Comparison of ENCODE assay signal across 24 cellular contexts in the genomic region with DNA sequence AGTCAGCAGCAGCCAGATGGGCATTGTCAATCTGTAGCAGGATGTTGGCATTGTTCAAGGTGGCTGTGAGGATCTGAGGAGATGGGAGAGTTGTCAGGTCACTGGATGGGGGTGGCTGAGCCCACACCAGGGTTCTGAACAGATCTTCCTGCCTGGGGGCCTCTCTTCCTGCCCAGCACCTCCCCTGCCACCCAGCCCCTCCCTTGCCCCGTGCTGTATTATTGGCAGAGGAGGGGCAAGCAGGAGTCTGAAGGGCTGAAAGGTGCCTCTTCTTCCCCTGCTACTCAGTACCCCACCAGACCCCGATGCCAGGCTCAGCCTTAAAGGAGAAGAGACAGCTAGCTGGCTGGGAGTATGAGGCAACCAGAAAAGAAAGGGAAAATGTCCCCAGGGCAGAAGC.
"Had no signal": no experiment of that assay in that cellular context is flagged by ENCODE, and none has a peak within 500 bp of the region (broad histone marks: within the 10 kb centered on the region; RNA-seq: fewer than 3 reads in every experiment).

No MANE protein-coding gene starts in this region.

- H3K36me3 ChIP-seq: adrenal gland, left ventricle myocardium inferior, pancreas, prostate gland, sigmoid colon had no signal

- H3K9me3 ChIP-seq: adrenal gland, body of pancreas, left ventricle myocardium inferior, pancreas, prostate gland, sigmoid colon had no signal

- H3K4me1 ChIP-seq: adrenal gland, body of pancreas, left ventricle myocardium inferior, pancreas, prostate gland, sigmoid colon had no signal

- H3K4me3 ChIP-seq: adrenal gland, body of pancreas, left ventricle myocardium inferior, lung, pancreas, prostate gland, sigmoid colon had no signal

- DNase-seq: activated CD4-positive, alpha-beta T cell treated with anti-CD3 and anti-CD28 coated beads for 36 hours; activated CD4-positive, alpha-beta T cell treated with anti-CD3 and anti-CD28 coated beads, Interleukin-2, amount 50 U/mL, for 4 hours; activated effector memory CD4-positive, alpha-beta T cell treated with Interleukin-2 at 50 U/mL for 16 hours; activated naive CD4-positive, alpha-beta T cell treated with Interleukin-2 at 50 U/mL for 16 hours; activated T-cell treated with anti-CD3 and anti-CD28 coated beads for 4 hours; activated T-cell treated with anti-CD3 and anti-CD28 coated beads, Interleukin-2, amount 50 U/mL, for 72 hours; adrenal gland; body of pancreas; effector CD8-positive, alpha-beta T cell; left ventricle myocardium inferior; naive B cell; nephron progenitor cell; nucleus accumbens; pancreas; sigmoid colon; small intestine; stimulated activated CD4-positive, alpha-beta T cell treated with anti-CD3 and anti-CD28 coated beads, Interleukin-4, amount 100 ng/mL, for 24 hours; stimulated activated naive CD8-positive, alpha-beta T cell treated with anti-CD3 and anti-CD28 coated beads, Interleukin-15, amount 100 ng/mL, for 72 hours; substantia nigra; T-helper 2 cell had no signal

- H3K27me3 ChIP-seq: adrenal gland, body of pancreas, pancreas had no signal

- H3K27ac ChIP-seq: adrenal gland, body of pancreas, left ventricle myocardium inferior, pancreas, prostate gland, sigmoid colon had no signal

- ATAC-seq: activated CD4-positive, alpha-beta T cell treated with anti-CD3 and anti-CD28 coated beads for 36 hours; activated T-cell treated with anti-CD3 and anti-CD28 coated beads, Interleukin-2, amount 50 U/mL, for 72 hours; body of pancreas; pancreas; stimulated activated memory B cell treated with anti-CD40 and anti-IgM and Interleukin-4, amounts not matched to agents 10 μg/mL and 1 μg/mL and 100 μg/mL, for 72 hours; stimulated activated naive CD8-positive, alpha-beta T cell treated with anti-CD3 and anti-CD28 coated beads, Interleukin-15, amount 100 ng/mL, for 72 hours; WTC11 had no signal
